23 cellular contexts compared by ENCODE assay signal in genomic region chr18:56451188-56451587, GRCh38.
A peak's percentile ranks its signal among the peaks of the same experiment; 100 is the strongest.
DNase-seq lines count a peak whose midpoint lies in the region; ATAC-seq and TF ChIP-seq lines count a peak whose summit lies in the region.
"Had no signal": no experiment of that assay in that cellular context is flagged by ENCODE, and none has a peak within 500 bp of the region (broad histone marks: within the 10 kb centered on the region; RNA-seq: fewer than 3 reads in every experiment).

No MANE protein-coding gene starts in this region.

- CTCF ChIA-PET in IMR-90 (lab: Yijun Ruan, JAX): no interaction called here

- H2AK5ac ChIP-seq in IMR-90 (ENCODE audit: low read depth, low read length) (no peak overlapping the region), trophoblast cell (ENCODE audit: low read length) (no peak overlapping the region)

- H3K4ac ChIP-seq in IMR-90 (ENCODE audit: low read depth, low read length) (no peak overlapping the region), trophoblast cell (ENCODE audit: low read depth, low read length) (no peak overlapping the region)

- ATAC-seq in IMR-90 (ENCODE audit: low read depth): no peak
- ATAC-seq in RWPE2 (ENCODE audit: low read depth): peak; percentile 35; the same call in 2 of the 3 replicates
- ATAC-seq in left lobe of liver: no peak
- ATAC-seq: HepG2, K562 had no signal

- H3K4me3 ChIP-seq in IMR-90 (ENCODE audit: insufficient read depth, low read depth, low read length): no peak overlapping the region
- no peak overlapping the region for H3K4me3 ChIP-seq in RWPE2 (ENCODE audit: severe bottlenecking)
- no peak overlapping the region for H3K4me3 ChIP-seq in epithelial cell of esophagus (ENCODE audit: low read length)
- H3K4me3 ChIP-seq in trophoblast cell (ENCODE audit: low read depth, low read length): no peak overlapping the region
- H3K4me3 ChIP-seq: BLaER1, K562, MG63 had no signal

- H3K4me2 ChIP-seq in IMR-90 (ENCODE audit: low read depth, low read length): no peak overlapping the region
- H3K4me2 ChIP-seq in trophoblast cell (ENCODE audit: low read length): no peak overlapping the region
- H3K4me2 ChIP-seq: BLaER1 had no signal

- intact Hi-C loops in IMR-90 (cut with micrococcal nuclease): no loop called here

- H4K91ac ChIP-seq in IMR-90 (ENCODE audit: insufficient read depth, low read depth, low read length) (no peak overlapping the region), trophoblast cell (ENCODE audit: low read depth, low read length) (no peak overlapping the region)

- no peaks in the 10 kb centered on the region for H3K9me1 ChIP-seq in IMR-90 (ENCODE audit: insufficient read depth, low read length)

- no peak overlapping the region for H2BK5ac ChIP-seq in IMR-90 (ENCODE audit: low read depth, low read length, poor library complexity, severe bottlenecking)
- H2BK5ac ChIP-seq in trophoblast cell (ENCODE audit: low read depth, low read length, poor library complexity): no peak overlapping the region

- no TSS peak for BruUV-seq in IMR-90 (replicated peaks; lab: Mats Ljungman, UMichigan)

- H2BK120ac ChIP-seq in IMR-90 (ENCODE audit: low read depth, low read length) (no peak overlapping the region), trophoblast cell (ENCODE audit: insufficient read depth, low read length, poor library complexity) (no peak overlapping the region)

- DNase-seq in IMR-90 (peak; percentile 9), RWPE2 (ENCODE audit: low spot score) (no peak), epithelial cell of esophagus (ENCODE audit: low read depth) (peak; percentile 75), trophoblast cell (peak; percentile 64 to 74), globus pallidus (ENCODE audit: low spot score) (no peak), left lobe of liver (ENCODE audit: low spot score) (no peak)
- no peak for DNase-seq in activated CD4-positive, alpha-beta T cell treated with anti-CD3 and anti-CD28 coated beads, Interleukin-2, amount 50 U/mL, for 4 hours
- DNase-seq: CD4-positive, CD25-positive, alpha-beta regulatory T cell; DMS153; DND-41; Kasumi-1; MG63; NCI-H1417; NCI-H1694; NCI-H2029 treated with DMSO at 0.1 percent for 48 hours; NCI-H446 treated with DMSO at 0.1 percent for 48 hours; NCI-H526; NCI-H82; SHP77 treated with DMSO at 0.1 percent for 48 hours had no signal

- no peak overlapping the region for H3K56ac ChIP-seq in IMR-90 (ENCODE audit: extremely low read depth, insufficient read depth, low read length)

- no peak for TF ChIP-seq POLR2A in IMR-90 (IDR thresholded peaks at IDR 0.05; ENCODE audit: low read depth, low read length)

- WGBS in IMR-90 (ENCODE audit: extremely low coverage in 2 of 2, insufficient read length in 1 of 2), 2 experiments: no CpG with 5 or more reads among the region's 1 CpG
- WGBS in trophoblast cell (ENCODE audit: extremely low coverage, insufficient coverage, insufficient read length): no CpG with 5 or more reads among the region's 1 CpG

- H3K18ac ChIP-seq in IMR-90 (ENCODE audit: low read depth, low read length) (no peak overlapping the region), trophoblast cell (ENCODE audit: low read length) (no peak overlapping the region)

- H3K27ac ChIP-seq in IMR-90 (ENCODE audit: insufficient read depth, low read length) (no peak overlapping the region), RWPE2 (ENCODE audit: poor library complexity, severe bottlenecking) (no peak overlapping the region), trophoblast cell (ENCODE audit: low read depth, low read length) (no peak overlapping the region)
- H3K27ac ChIP-seq: BLaER1, RWPE1 had no signal

- no peak overlapping the region for H4K5ac ChIP-seq in IMR-90 (ENCODE audit: low read depth, low read length)

- H2AK9ac ChIP-seq in IMR-90 (replicated peaks; ENCODE audit: low read depth, low read length, poor library complexity): no peak overlapping the region

- H2AFZ ChIP-seq in IMR-90 (replicated peaks; ENCODE audit: low read length, poor library complexity) (no peak overlapping the region), trophoblast cell (ENCODE audit: insufficient read depth, low read length, poor library complexity) (no peak overlapping the region)

- H3K23ac ChIP-seq in IMR-90 (ENCODE audit: low read depth, low read length) (no peak overlapping the region), trophoblast cell (ENCODE audit: low read length) (no peak overlapping the region)

- no peaks in the 10 kb centered on the region for H3K36me3 ChIP-seq in IMR-90 (ENCODE audit: control insufficient read depth, insufficient read depth, low read length)
- no peaks in the 10 kb centered on the region for H3K36me3 ChIP-seq in RWPE2 (ENCODE audit: low read depth)
- H3K36me3 ChIP-seq in trophoblast cell (ENCODE audit: control insufficient read depth in 1 of 2, insufficient read depth in 2 of 2, low read length in 2 of 2): no peaks in the 10 kb centered on the region
- H3K36me3 ChIP-seq: BLaER1, MG63 had no signal

- H2BK15ac ChIP-seq in IMR-90 (ENCODE audit: low read depth, low read length): no peak overlapping the region

- no peaks in the 10 kb centered on the region for H3K79me1 ChIP-seq in IMR-90 (ENCODE audit: low read depth in 1 of 2, low read length in 2 of 2)
- H3K79me1 ChIP-seq in trophoblast cell (ENCODE audit: low read length): no peaks in the 10 kb centered on the region

- H2BK12ac ChIP-seq in trophoblast cell (ENCODE audit: low read length): no peak overlapping the region

- no peak overlapping the region for H2BK20ac ChIP-seq in IMR-90 (ENCODE audit: low read depth, low read length)

- no peaks in the 10 kb centered on the region for H3K4me1 ChIP-seq in IMR-90 (ENCODE audit: control insufficient read depth, insufficient read depth, low read length)
- H3K4me1 ChIP-seq in RWPE2 (ENCODE audit: insufficient read depth, poor library complexity, severe bottlenecking): no peaks in the 10 kb centered on the region
- no peaks in the 10 kb centered on the region for H3K4me1 ChIP-seq in trophoblast cell (ENCODE audit: control insufficient read depth in 1 of 2, insufficient read depth in 2 of 2, low read length in 2 of 2)

- no peak overlapping the region for H4K8ac ChIP-seq in IMR-90 (ENCODE audit: low read depth in 2 of 2, low read length in 2 of 2)
- no peak overlapping the region for H4K8ac ChIP-seq in trophoblast cell (ENCODE audit: low read depth, low read length)

- no peaks in the 10 kb centered on the region for H3K79me2 ChIP-seq in trophoblast cell (ENCODE audit: control insufficient read depth, insufficient read depth, low read length, poor library complexity)

- H3K9me3 ChIP-seq in IMR-90 (ENCODE audit: control insufficient read depth, insufficient read depth, low read length) (no peaks in the 10 kb centered on the region), RWPE2 (ENCODE audit: severe bottlenecking) (no peaks in the 10 kb centered on the region), trophoblast cell (ENCODE audit: insufficient read depth, low read depth, low read length) (no peaks in the 10 kb centered on the region)
- H3K9me3 ChIP-seq: BLaER1, MG63 had no signal

- H3K14ac ChIP-seq in IMR-90 (replicated peaks; ENCODE audit: low read depth, low read length) (no peak overlapping the region), trophoblast cell (ENCODE audit: low read length) (no peak overlapping the region)

- H4K12ac ChIP-seq in trophoblast cell (ENCODE audit: low read depth, low read length): no peak overlapping the region

- POLR2A ChIA-PET in IMR-90 (lab: Charles Lee; ENCODE audit: unreplicated experiment): no interaction called here

- in situ Hi-C loops in IMR-90 (cut with MboI; ENCODE audit: low sequenced_read_pairs): no loop called here

- H3K27me3 ChIP-seq in IMR-90 (ENCODE audit: control insufficient read depth, insufficient read depth, low read length) (no peaks in the 10 kb centered on the region), RWPE2 (ENCODE audit: insufficient read depth, poor library complexity, severe bottlenecking) (no peaks in the 10 kb centered on the region), trophoblast cell (ENCODE audit: insufficient read depth, low read length) (peaks cover 2% of the 10 kb centered on the region)
- H3K27me3 ChIP-seq: BLaER1, MG63 had no signal

- no peak for TF ChIP-seq RAD21 in IMR-90 (IDR thresholded peaks at IDR 0.05; ENCODE audit: low read length)

- H3K9ac ChIP-seq in IMR-90 (ENCODE audit: low read depth, low read length) (no peak overlapping the region), trophoblast cell (ENCODE audit: low read length) (no peak overlapping the region)
- H3K9ac ChIP-seq: BLaER1 had no signal

- dilution Hi-C loops in IMR-90 (cut with HindIII; ENCODE audit: low sequenced_read_pairs, unreplicated experiment): no loop called here

- TF ChIP-seq CTCF in IMR-90 (conservative IDR thresholded peaks at IDR 0.05; ENCODE audit: low read depth, low read length) (no peak), RWPE2 (IDR thresholded peaks at IDR 0.05; ENCODE audit: poor library complexity, severe bottlenecking) (no peak), epithelial cell of esophagus (IDR thresholded peaks at IDR 0.05; ENCODE audit: insufficient read depth, low read depth, low read length, missing control alignments) (no peak)

- no peaks in the 10 kb centered on the region for H4K20me1 ChIP-seq in IMR-90 (ENCODE audit: insufficient read depth, low read length)
- H4K20me1 ChIP-seq: BLaER1 had no signal

TF ChIP-seq in IMR-90, 13 proteins besides CTCF, POLR2A, EP300 and RAD21:
- TF ChIP-seq NFE2L2 (IDR thresholded peaks at IDR 0.05; ENCODE audit: low read depth, low read length) (no peak), BHLHE40 (IDR thresholded peaks at IDR 0.05; ENCODE audit: low read depth, low read length) (no peak), MAFK (IDR thresholded peaks at IDR 0.05; ENCODE audit: low read depth, low read length) (no peak), RFX5 (IDR thresholded peaks at IDR 0.05; ENCODE audit: low read depth, low read length) (no peak)

Comparison
In these comparisons a context has a peak if more than half of its experiments do, and no peak if none do; other contexts are left out.
1. DNase-seq: peak in IMR-90 (single experiment), epithelial cell of esophagus (single experiment) and trophoblast cell (2 of 2); none in RWPE2 (single experiment), globus pallidus (single experiment), left lobe of liver (single experiment) and activated CD4-positive, alpha-beta T cell treated with anti-CD3 and anti-CD28 coated beads, Interleukin-2, amount 50 U/mL, for 4 hours (0 of 2).